In the genomic region with DNA sequence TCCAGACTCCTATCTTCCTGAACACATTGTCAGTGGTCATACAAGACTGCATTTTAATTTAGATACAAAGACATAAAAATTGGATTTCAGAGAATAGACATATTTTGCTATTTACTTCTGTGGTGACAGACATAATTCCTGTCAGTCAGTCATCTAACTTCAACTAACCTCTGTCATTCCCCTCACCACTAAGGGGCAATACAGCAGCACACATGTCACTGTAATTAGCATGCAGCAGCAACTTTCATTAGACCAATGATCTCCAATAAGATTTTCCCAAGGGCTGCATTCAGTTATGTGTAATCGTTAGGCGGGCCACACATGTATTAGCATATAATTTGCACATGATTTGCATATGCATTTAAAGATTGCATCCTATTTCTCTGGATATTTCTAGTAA, we compare ENCODE assay signal across 22 cellular contexts.
DNase-seq lines count a peak whose midpoint lies in the region; ATAC-seq, FAIRE-seq and TF ChIP-seq lines count a peak whose summit lies in the region.
"Had no signal": no experiment of that assay in that cellular context is flagged by ENCODE, and none has a peak within 500 bp of the region (broad histone marks: within the 10 kb centered on the region; RNA-seq: fewer than 3 reads in every experiment).

No MANE protein-coding gene starts in this region.

- H3K23ac ChIP-seq in H9 (ENCODE audit: insufficient read length, low read depth, low read length) (no peak overlapping the region), H1 (ENCODE audit: insufficient read length) (no peak overlapping the region)

- H3K36me3 ChIP-seq in H1 (ENCODE audit: control insufficient read depth in 2 of 4, insufficient read depth in 4 of 4, low read length in 3 of 4), result no peaks in the 10 kb centered on the region
- no peaks in the 10 kb centered on the region for H3K36me3 ChIP-seq in upper lobe of right lung
- H3K36me3 ChIP-seq: cardiac muscle cell, esophagus muscularis mucosa, left lung, neutrophil, tibial artery had no signal

- H3K27me3 Mint-ChIP-seq in H9 (ENCODE audit: low read depth), result no peaks in the 10 kb centered on the region
- H3K27me3 Mint-ChIP-seq: activated CD4-positive, alpha-beta T cell treated with anti-CD3 and anti-CD28 coated beads for 36 hours; stimulated activated memory B cell treated with anti-CD40 and anti-IgM and Interleukin-4, amounts not matched to agents 10 μg/mL and 1 μg/mL and 100 μg/mL, for 72 hours had no signal

- H3K23me2 ChIP-seq in H9 (ENCODE audit: insufficient read length, low read depth, low read length, poor library complexity, severe bottlenecking) (no peaks in the 10 kb centered on the region), H1 (ENCODE audit: low read depth, low read length) (no peaks in the 10 kb centered on the region)

- TF ChIP-seq POLR2A in H1 (IDR thresholded peaks at IDR 0.05; ENCODE audit: control extremely low read depth in 1 of 2, low read depth in 2 of 2, low read length in 2 of 2), result no peak

- no peak for FAIRE-seq in H1 (lab: Jason Lieb, UNC)
- FAIRE-seq: A204.1 had no signal

- CTCF ChIA-PET in H1 (lab: Charles Lee; ENCODE audit: partially characterized antibody), result no interaction called here

- H3K18ac ChIP-seq in H9 (ENCODE audit: insufficient read length, low read depth, low read length), result no peak overlapping the region
- no peak overlapping the region for H3K18ac ChIP-seq in H1 (ENCODE audit: extremely low read depth, low read length)

- H3K4me1 Mint-ChIP-seq in H9, result no peaks in the 10 kb centered on the region
- H3K4me1 Mint-ChIP-seq: activated CD4-positive, alpha-beta T cell treated with anti-CD3 and anti-CD28 coated beads for 36 hours; stimulated activated memory B cell treated with anti-CD40 and anti-IgM and Interleukin-4, amounts not matched to agents 10 μg/mL and 1 μg/mL and 100 μg/mL, for 72 hours had no signal

- H3K79me1 ChIP-seq in H9 (ENCODE audit: insufficient read depth, low read depth, low read length, poor library complexity, severe bottlenecking) (no peaks in the 10 kb centered on the region), H1 (ENCODE audit: low read depth, low read length) (no peaks in the 10 kb centered on the region)

- H3K36me3 Mint-ChIP-seq in H9 (ENCODE audit: insufficient read depth in 1 of 3, low read depth in 3 of 3), result no peaks in the 10 kb centered on the region; a peak in 1 of 7 replicates
- H3K36me3 Mint-ChIP-seq: stimulated activated memory B cell treated with anti-CD40 and anti-IgM and Interleukin-4, amounts not matched to agents 10 μg/mL and 1 μg/mL and 100 μg/mL, for 72 hours had no signal

- no peaks in the 10 kb centered on the region for H3K9me3 ChIP-seq in H9 (ENCODE audit: control insufficient read depth, low read depth, low read length)
- H3K9me3 ChIP-seq in H1 (ENCODE audit: insufficient read depth in 2 of 2, low read depth in 1 of 2, low read length in 1 of 2), result no peaks in the 10 kb centered on the region
- H3K9me3 ChIP-seq in upper lobe of right lung, result no peaks in the 10 kb centered on the region
- H3K9me3 ChIP-seq: esophagus muscularis mucosa, left lung, neutrophil, tibial artery had no signal

- H2AFZ ChIP-seq in H9 (ENCODE audit: low read length) (no peak overlapping the region), H1 (ENCODE audit: low read length) (no peak overlapping the region)

- H3K27me3 ChIP-seq in H9 (ENCODE audit: insufficient read depth, low read length) (no peaks in the 10 kb centered on the region), H1 (replicated peaks in 1 of 4; ENCODE audit: control insufficient read depth in 3 of 4, extremely low read depth in 1 of 4, insufficient read depth in 3 of 4, low read length in 3 of 4) (no peaks in the 10 kb centered on the region), upper lobe of right lung (no peaks in the 10 kb centered on the region)
- H3K27me3 ChIP-seq: cardiac muscle cell, esophagus muscularis mucosa, left lung, neutrophil, tibial artery had no signal

- H3K4me3 Mint-ChIP-seq in H9, result no peak overlapping the region
- H3K4me3 Mint-ChIP-seq: activated CD4-positive, alpha-beta T cell treated with anti-CD3 and anti-CD28 coated beads for 36 hours; stimulated activated memory B cell treated with anti-CD40 and anti-IgM and Interleukin-4, amounts not matched to agents 10 μg/mL and 1 μg/mL and 100 μg/mL, for 72 hours had no signal

- TF ChIP-seq RAD21 in H1 (IDR thresholded peaks at IDR 0.05 in 1 of 2, conservative IDR thresholded peaks at IDR 0.05 in 1 of 2; ENCODE audit: low read depth in 2 of 2, low read length in 2 of 2), result peak; percentile 73 to 81

- no peaks in the 10 kb centered on the region for H3K4me1 ChIP-seq in H9 (ENCODE audit: insufficient read depth, low read length)
- H3K4me1 ChIP-seq in H1 (replicated peaks in 1 of 4; ENCODE audit: control insufficient read depth in 3 of 4, insufficient read depth in 4 of 4, low read length in 3 of 4), result no peaks in the 10 kb centered on the region
- H3K4me1 ChIP-seq in upper lobe of right lung, result no peaks in the 10 kb centered on the region
- H3K4me1 ChIP-seq: esophagus muscularis mucosa, left lung, tibial artery had no signal

- no peak overlapping the region for H3K27ac Mint-ChIP-seq in H9
- H3K27ac Mint-ChIP-seq: activated CD4-positive, alpha-beta T cell treated with anti-CD3 and anti-CD28 coated beads for 36 hours; stimulated activated memory B cell treated with anti-CD40 and anti-IgM and Interleukin-4, amounts not matched to agents 10 μg/mL and 1 μg/mL and 100 μg/mL, for 72 hours had no signal

- H3K27ac ChIP-seq in H9 (ENCODE audit: insufficient read length, low read depth, low read length), result no peak overlapping the region
- no peak overlapping the region for H3K27ac ChIP-seq in H1 (ENCODE audit: low read depth, low read length)
- no peak overlapping the region for H3K27ac ChIP-seq in upper lobe of right lung
- H3K27ac ChIP-seq: cardiac muscle cell, esophagus muscularis mucosa, left lung, neutrophil, tibial artery had no signal

- H2BK15ac ChIP-seq in H9 (ENCODE audit: low read depth, low read length), result no peak overlapping the region
- no peak overlapping the region for H2BK15ac ChIP-seq in H1 (ENCODE audit: low read length)

- H3K56ac ChIP-seq in H9 (ENCODE audit: insufficient read length, low read depth, low read length) (no peak overlapping the region), H1 (replicated peaks; ENCODE audit: insufficient read length, low read depth, low read length) (no peak overlapping the region)

- H3K79me2 ChIP-seq in H9 (ENCODE audit: insufficient read depth, low read length), result no peaks in the 10 kb centered on the region
- no peaks in the 10 kb centered on the region for H3K79me2 ChIP-seq in H1 (ENCODE audit: control insufficient read depth in 1 of 2, insufficient read depth in 2 of 2, low read length in 2 of 2)

- H3K4ac ChIP-seq in H9 (ENCODE audit: low read depth, low read length) (no peak overlapping the region), H1 (replicated peaks; ENCODE audit: insufficient read length, low read depth, low read length) (no peak overlapping the region)

- H2BK20ac ChIP-seq in H9 (ENCODE audit: low read depth, low read length, poor library complexity, severe bottlenecking) (no peak overlapping the region), H1 (ENCODE audit: low read length) (no peak overlapping the region)

- intact Hi-C loops in upper lobe of right lung (cut with DNase I), result no loop called here

- H2BK12ac ChIP-seq in H9 (ENCODE audit: insufficient read length, low read depth, low read length) (no peak overlapping the region), H1 (ENCODE audit: low read depth, low read length) (no peak overlapping the region)

- H2BK120ac ChIP-seq in H9 (ENCODE audit: low read depth, low read length, poor library complexity, severe bottlenecking), result no peak overlapping the region
- H2BK120ac ChIP-seq in H1 (replicated peaks; ENCODE audit: low read depth, low read length), result no peak overlapping the region

- H4K5ac ChIP-seq in H9 (ENCODE audit: insufficient read length, low read depth, low read length), result no peak overlapping the region
- no peak overlapping the region for H4K5ac ChIP-seq in H1 (ENCODE audit: insufficient read length, low read depth, low read length)

- H3K4me3 ChIP-seq in H1 (ENCODE audit: extremely low read depth in 1 of 4, insufficient read depth in 2 of 4, low read depth in 3 of 4, low read length in 4 of 4), result no peak overlapping the region
- no peak overlapping the region for H3K4me3 ChIP-seq in upper lobe of right lung
- H3K4me3 ChIP-seq: cardiac muscle cell, esophagus muscularis mucosa, left lung, tibial artery had no signal

- no peaks in the 10 kb centered on the region for H4K20me1 ChIP-seq in H9 (ENCODE audit: control insufficient read depth, insufficient read depth, insufficient read length)
- H4K20me1 ChIP-seq in H1 (replicated peaks in 1 of 2; ENCODE audit: control insufficient read depth in 1 of 2, insufficient read depth in 2 of 2, low read length in 2 of 2), result no peaks in the 10 kb centered on the region

- no peak overlapping the region for H3K4me2 ChIP-seq in H9 (ENCODE audit: insufficient read depth, insufficient read length, low read length)
- H3K4me2 ChIP-seq in H1 (ENCODE audit: insufficient read depth in 1 of 2, low read depth in 2 of 2, low read length in 2 of 2), result no peak overlapping the region

- H3T11ph ChIP-seq in H9 (ENCODE audit: low read length), result no peak overlapping the region

- POLR2A ChIA-PET in H1 (lab: Charles Lee; ENCODE audit: partially characterized antibody), result no interaction called here

- TF ChIP-seq EP300 in H1 (IDR thresholded peaks at IDR 0.05; ENCODE audit: borderline replicate concordance in 1 of 2, low read depth in 2 of 2, low read length in 2 of 2), result no peak

- no peak overlapping the region for H3K14ac ChIP-seq in H9 (ENCODE audit: insufficient read depth, low read length)
- no peak overlapping the region for H3K14ac ChIP-seq in H1 (ENCODE audit: insufficient read length)

- H4K91ac ChIP-seq in H9 (ENCODE audit: insufficient read length, low read depth, low read length), result no peak overlapping the region
- H4K91ac ChIP-seq in H1 (replicated peaks; ENCODE audit: insufficient read length, low read length), result no peak overlapping the region

- peak; percentile 45; the same call in 2 of the 3 replicates for TF ChIP-seq CTCF in H9 (conservative IDR thresholded peaks at IDR 0.05)
- peak in 2 of 3 experiments; percentile 37 to 52; a peak in 3 of 4 replicates for TF ChIP-seq CTCF in H1 (IDR thresholded peaks at IDR 0.05; ENCODE audit: control extremely low read depth in 1 of 3, insufficient read depth in 1 of 3, low read depth in 1 of 3, low read length in 3 of 3)
- no peak for TF ChIP-seq CTCF in upper lobe of right lung (IDR thresholded peaks at IDR 0.05)

- H3K9ac ChIP-seq in H9 (ENCODE audit: extremely low read depth, insufficient read length, low read length), result no peak overlapping the region
- H3K9ac ChIP-seq in H1 (replicated peaks in 1 of 4; ENCODE audit: extremely low read depth in 1 of 4, low read depth in 3 of 4, low read length in 3 of 4), result no peak overlapping the region

- H2BK5ac ChIP-seq in H9 (ENCODE audit: insufficient read length, low read length) (no peak overlapping the region), H1 (ENCODE audit: low read depth, low read length) (no peak overlapping the region)

- WGBS in H9 (ENCODE audit: extremely low coverage, insufficient read length, low lambda C conversion rate), result no CpG with 5 or more reads among the region's 2 CpGs
- WGBS in H1 (ENCODE audit: extremely low coverage in 1 of 2, insufficient coverage in 1 of 2, insufficient read length in 1 of 2, insufficient replicate concordance in 2 of 2, low coverage in 1 of 2, low lambda C conversion rate in 2 of 2, missing lambda C conversion rate in 1 of 2), 2 experiments, result 82% methylated on average over 2 of the region's 2 CpGs; no CpG with 5 or more reads in 1 of the 2 experiments

- H3K9me3 Mint-ChIP-seq in H9, result no peaks in the 10 kb centered on the region
- H3K9me3 Mint-ChIP-seq: stimulated activated memory B cell treated with anti-CD40 and anti-IgM and Interleukin-4, amounts not matched to agents 10 μg/mL and 1 μg/mL and 100 μg/mL, for 72 hours had no signal

- H2AK5ac ChIP-seq in H9 (ENCODE audit: insufficient read length, low read length) (no peak overlapping the region), H1 (ENCODE audit: low read depth, low read length) (no peak overlapping the region)

- DNase-seq in DMS53 (lab: John Stamatoyannopoulos, UW) (peak; percentile 9), DMS53 treated with DMSO at 0.1 percent for 48 hours (lab: John Stamatoyannopoulos, UW; ENCODE audit: unreplicated experiment) (no peak), H9 (no peak), OCI-M1 (lab: John Stamatoyannopoulos, UW) (peak; percentile 18), H1 (ENCODE audit: low read depth in 1 of 2, low spot score in 2 of 2) (no peak), upper lobe of right lung (no peak)
- DNase-seq: activated CD4-positive, alpha-beta T cell treated with anti-CD3 and anti-CD28 coated beads for 36 hours; C1 segment of cervical spinal cord; DMS79 treated with DMSO at 0.1 percent for 48 hours; KBM-7; left lung; NCI-H1105; retina; SHP77 treated with DMSO at 0.1 percent for 48 hours; tibial artery had no signal

- no peak for ATAC-seq in upper lobe of right lung
- no peak for ATAC-seq in HG02870 (IDR thresholded peaks at IDR 0.05; ENCODE audit: unreplicated experiment)
- no peak for ATAC-seq in HG03571 (IDR thresholded peaks at IDR 0.05; ENCODE audit: unreplicated experiment)
- ATAC-seq: activated CD4-positive, alpha-beta T cell treated with anti-CD3 and anti-CD28 coated beads for 36 hours; left lung; stimulated activated memory B cell treated with anti-CD40 and anti-IgM and Interleukin-4, amounts not matched to agents 10 μg/mL and 1 μg/mL and 100 μg/mL, for 72 hours had no signal

- H4K8ac ChIP-seq in H9 (replicated peaks; ENCODE audit: insufficient read length, low read depth, low read length), result no peak overlapping the region
- H4K8ac ChIP-seq in H1 (ENCODE audit: extremely low read depth, insufficient read depth, low read length), result no peak overlapping the region

Comparison
In these comparisons a context has a peak if more than half of its experiments do, and no peak if none do; other contexts are left out.
1. DNase-seq: peak in DMS53 (single experiment) and OCI-M1 (single experiment); none in DMS53 treated with DMSO at 0.1 percent for 48 hours (single experiment), H9 (single experiment), H1 (0 of 2) and upper lobe of right lung (single experiment).